ENCODE assay signal across 1 cellular context in genomic region chr6:30163090-30163917, GRCh38.
TF ChIP-seq lines count a peak whose summit lies in the region.

TSS of gene TRIM15 (plus strand) at chr6:30163546. CDS start at chr6:30163685, 139 bp downstream.

TF ChIP-seq in HepG2, 621 proteins besides CTCF, POLR2A, EP300 and RAD21 (continued from another document):
- no peak for TF ChIP-seq CSRNP2 (CRISPR knock-in tag; conservative IDR thresholded peaks at IDR 0.05; ENCODE audit: low read depth)
- peak; percentile 79; the same call in 1 of the 2 replicates for TF ChIP-seq TMF1 (CRISPR knock-in tag; IDR thresholded peaks at IDR 0.05; ENCODE audit: low read depth)
- TF ChIP-seq, protein P1, sequence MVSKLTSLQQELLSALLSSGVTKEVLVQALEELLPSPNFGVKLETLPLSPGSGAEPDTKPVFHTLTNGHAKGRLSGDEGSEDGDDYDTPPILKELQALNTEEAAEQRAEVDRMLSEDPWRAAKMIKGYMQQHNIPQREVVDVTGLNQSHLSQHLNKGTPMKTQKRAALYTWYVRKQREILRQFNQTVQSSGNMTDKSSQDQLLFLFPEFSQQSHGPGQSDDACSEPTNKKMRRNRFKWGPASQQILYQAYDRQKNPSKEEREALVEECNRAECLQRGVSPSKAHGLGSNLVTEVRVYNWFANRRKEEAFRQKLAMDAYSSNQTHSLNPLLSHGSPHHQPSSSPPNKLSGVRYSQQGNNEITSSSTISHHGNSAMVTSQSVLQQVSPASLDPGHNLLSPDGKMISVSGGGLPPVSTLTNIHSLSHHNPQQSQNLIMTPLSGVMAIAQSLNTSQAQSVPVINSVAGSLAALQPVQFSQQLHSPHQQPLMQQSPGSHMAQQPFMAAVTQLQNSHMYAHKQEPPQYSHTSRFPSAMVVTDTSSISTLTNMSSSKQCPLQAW (CRISPR knock-in tag; IDR thresholded peaks at IDR 0.05) = peak; percentile 87
- peak; percentile 87 for TF ChIP-seq SMAD3 (CRISPR knock-in tag; IDR thresholded peaks at IDR 0.05)
- no peak for TF ChIP-seq ATF6 (CRISPR knock-in tag; conservative IDR thresholded peaks at IDR 0.05)
- TF ChIP-seq ZNF292 (CRISPR knock-in tag; IDR thresholded peaks at IDR 0.05; ENCODE audit: borderline replicate concordance, low read depth) = peak; percentile 54; the same call in 1 of the 2 replicates
- no peak for TF ChIP-seq CEBPZ (IDR thresholded peaks at IDR 0.05; ENCODE audit: low read length)
- peak; percentile 94 for TF ChIP-seq ZNF441 (CRISPR knock-in tag; IDR thresholded peaks at IDR 0.05; ENCODE audit: borderline replicate concordance)
- TF ChIP-seq IKZF5 (CRISPR knock-in tag; IDR thresholded peaks at IDR 0.05) = peak; percentile 81
- no peak for TF ChIP-seq ATM (IDR thresholded peaks at IDR 0.05; ENCODE audit: borderline replicate concordance)
- TF ChIP-seq ZMAT5 (CRISPR knock-in tag; IDR thresholded peaks at IDR 0.05; ENCODE audit: borderline replicate concordance, low read depth) = no peak
- peak; percentile 76; the same call in 1 of the 2 replicates for TF ChIP-seq ZNF749 (CRISPR knock-in tag; IDR thresholded peaks at IDR 0.05; ENCODE audit: borderline replicate concordance)
- peak; percentile 43 for TF ChIP-seq ZSCAN20 (CRISPR knock-in tag; IDR thresholded peaks at IDR 0.05; ENCODE audit: borderline replicate concordance)
- TF ChIP-seq E2F5 (CRISPR knock-in tag; conservative IDR thresholded peaks at IDR 0.05) = 0 out of 2 replicates have a peak, but pooled peaks have one; percentile 57
- TF ChIP-seq ZNF709 (CRISPR knock-in tag; IDR thresholded peaks at IDR 0.05) = peak; percentile 83; the same call in 1 of the 2 replicates
- peak; percentile 45; the same call in 1 of the 2 replicates for TF ChIP-seq ZNF598 (CRISPR knock-in tag; IDR thresholded peaks at IDR 0.05; ENCODE audit: borderline replicate concordance)
- peak; percentile 53 for TF ChIP-seq MIER3 (CRISPR knock-in tag; IDR thresholded peaks at IDR 0.05; ENCODE audit: borderline replicate concordance)
- TF ChIP-seq NKX3-1 (CRISPR knock-in tag; IDR thresholded peaks at IDR 0.05) = no peak
- peak; percentile 68 for TF ChIP-seq HNRNPH1 (optimal IDR thresholded peaks at IDR 0.05; ENCODE audit: low read depth, low read length)
- no peak for TF ChIP-seq ATRX (CRISPR knock-in tag; IDR thresholded peaks at IDR 0.05; ENCODE audit: borderline replicate concordance)
- TF ChIP-seq ZNF280B (CRISPR knock-in tag; IDR thresholded peaks at IDR 0.05; ENCODE audit: borderline replicate concordance) = peak; percentile 74; the same call in 1 of the 2 replicates
- TF ChIP-seq MTERF4 (CRISPR knock-in tag; IDR thresholded peaks at IDR 0.05) = no peak
- TF ChIP-seq ZNF546 (CRISPR knock-in tag; conservative IDR thresholded peaks at IDR 0.05) = peak; percentile 54; the same call in 1 of the 2 replicates
- peak; percentile 60 for TF ChIP-seq ZNF605 (CRISPR knock-in tag; IDR thresholded peaks at IDR 0.05)
- TF ChIP-seq ZNF318 (CRISPR knock-in tag; IDR thresholded peaks at IDR 0.05) = no peak
- 0 out of 2 replicates have a peak, but pooled peaks have one; percentile 77 for TF ChIP-seq GATA4 (IDR thresholded peaks at IDR 0.05; ENCODE audit: borderline replicate concordance, low read depth)
- no peak; the same call in 1 of the 2 replicates for TF ChIP-seq GLI4 (CRISPR knock-in tag; IDR thresholded peaks at IDR 0.05; ENCODE audit: borderline replicate concordance)
- no peak for TF ChIP-seq ZFP36L2 (CRISPR knock-in tag; IDR thresholded peaks at IDR 0.05)
- no peak for TF ChIP-seq ZNF883 (CRISPR knock-in tag; IDR thresholded peaks at IDR 0.05; ENCODE audit: not compliant biosample characterization)
